11 cellular contexts compared by ENCODE assay signal in the genomic region with DNA sequence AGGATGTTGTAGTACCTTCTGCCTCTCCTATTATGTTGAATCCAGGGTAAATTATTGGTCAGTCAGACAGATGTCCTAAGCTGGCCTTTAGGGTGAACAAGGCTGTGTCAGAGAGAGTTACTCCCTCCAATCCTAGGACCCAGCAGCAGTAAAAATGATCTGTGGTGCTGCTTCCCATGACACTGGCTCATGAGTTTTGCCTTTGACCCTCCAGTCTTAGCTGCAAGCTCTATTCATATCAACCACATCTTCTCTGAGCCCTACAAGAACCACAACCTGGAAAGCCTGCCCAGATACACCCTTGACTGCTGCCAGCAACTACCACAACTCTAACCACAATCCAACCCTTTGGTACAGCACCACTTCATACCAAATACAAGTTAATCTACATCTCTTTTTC. TPM values are rescaled to one million over a fixed set of nuclear protein-coding genes. Genes with fewer than 3 reads are reported as not detected.
DNase-seq lines count a peak whose midpoint lies in the region; ATAC-seq and TF ChIP-seq lines count a peak whose summit lies in the region.
"Had no signal": no experiment of that assay in that cellular context is flagged by ENCODE, and none has a peak within 500 bp of the region (broad histone marks: within the 10 kb centered on the region; RNA-seq: fewer than 3 reads in every experiment).

No MANE protein-coding gene starts in this region.

- TF ChIP-seq EP300 in gastroesophageal sphincter (IDR thresholded peaks at IDR 0.05), result no peak

- DNase-seq in stimulated activated CD4-positive, alpha-beta T cell treated with anti-CD3 and anti-CD28 coated beads, Interleukin-1b, Interleukin-23, amount 100 ng/mL, for 48 hours, result peak; percentile 15
- DNase-seq in stimulated activated CD4-positive, alpha-beta T cell treated with anti-CD3 and anti-CD28 coated beads, Interleukin-4, amount 100 ng/mL, for 1 hour, result no peak
- DNase-seq in SK-MEL-5 (ENCODE audit: low read depth, low spot score) (peak; percentile 32), upper lobe of right lung (no peak)
- DNase-seq: activated naive CD4-positive, alpha-beta T cell treated with anti-CD3 and anti-CD28 coated beads for 36 hours; NCI-H526; substantia nigra had no signal

- no peaks in the 10 kb centered on the region for H3K4me1 ChIP-seq in gastroesophageal sphincter
- H3K4me1 ChIP-seq in upper lobe of right lung, result no peaks in the 10 kb centered on the region

- H3K27ac ChIP-seq in gastroesophageal sphincter, result no peak overlapping the region
- no peak overlapping the region for H3K27ac ChIP-seq in upper lobe of right lung

- H3K36me3 ChIP-seq in gastroesophageal sphincter, result no peaks in the 10 kb centered on the region
- no peaks in the 10 kb centered on the region for H3K36me3 ChIP-seq in upper lobe of right lung

- ATAC-seq in gastroesophageal sphincter (peak; percentile 39), upper lobe of right lung (peak; percentile 33), HG02763 (IDR thresholded peaks at IDR 0.05; ENCODE audit: unreplicated experiment) (no peak), HG03342 (IDR thresholded peaks at IDR 0.05; ENCODE audit: unreplicated experiment) (no peak), GM18907 (IDR thresholded peaks at IDR 0.05; ENCODE audit: unreplicated experiment) (no peak)

- in situ Hi-C loops in SK-MEL-5 (cut with HindIII; ENCODE audit: low pct_unique_long_range_greater_than_20kb, low sequenced_read_pairs), result no loop called here

- H3K9me3 ChIP-seq in gastroesophageal sphincter, result no peaks in the 10 kb centered on the region
- H3K9me3 ChIP-seq in upper lobe of right lung, result no peaks in the 10 kb centered on the region

- no peak for TF ChIP-seq POLR2A in gastroesophageal sphincter (IDR thresholded peaks at IDR 0.05)

- H3K4me3 ChIP-seq in gastroesophageal sphincter, result no peak overlapping the region
- no peak overlapping the region for H3K4me3 ChIP-seq in upper lobe of right lung

- no peak for TF ChIP-seq CTCF in gastroesophageal sphincter (IDR thresholded peaks at IDR 0.05)
- no peak for TF ChIP-seq CTCF in upper lobe of right lung (IDR thresholded peaks at IDR 0.05)

- intact Hi-C loops in upper lobe of right lung (cut with DNase I), result no loop called here

- H3K27me3 ChIP-seq in gastroesophageal sphincter (no peaks in the 10 kb centered on the region), upper lobe of right lung (no peaks in the 10 kb centered on the region)

RNA-seq across cellular contexts. Expression of a gene that starts 27.2 kb away (rescaled TPM):
- 36.2 and 36.9 TPM in 2 replicates for total RNA-seq in SK-MEL-5 (2014; rRNA removed; shearing (Covaris generic))
- 16.7 and 19.6 TPM in 2 replicates for polyA plus RNA-seq in SK-MEL-5 (2015; cell fraction: cytosol; rRNA removed)
- polyA plus RNA-seq in SK-MEL-5 (2015; cell fraction: nucleus; rRNA removed), result 22.1 and 35.6 TPM in 2 replicates
- total RNA-seq in gastroesophageal sphincter (100 to 1,000 TPM in 1 of 4 donors, 10 to 100 TPM in 3; 52.1 to 115 (median 77.4) TPM), upper lobe of right lung (60.8 TPM)

Comparison
In these comparisons a context has a peak if more than half of its experiments do, and no peak if none do; other contexts are left out.
1. DNase-seq: peak in stimulated activated CD4-positive, alpha-beta T cell treated with anti-CD3 and anti-CD28 coated beads, Interleukin-1b, Interleukin-23, amount 100 ng/mL, for 48 hours (single experiment) and SK-MEL-5 (single experiment); none in stimulated activated CD4-positive, alpha-beta T cell treated with anti-CD3 and anti-CD28 coated beads, Interleukin-4, amount 100 ng/mL, for 1 hour (single experiment) and upper lobe of right lung (single experiment).
2. ATAC-seq: peak in gastroesophageal sphincter (single experiment) and upper lobe of right lung (single experiment); none in HG02763 (single experiment), HG03342 (single experiment) and GM18907 (single experiment).